In genomic region chr4:5710962-5711478, GRCh38 we compare ENCODE assay signal across 8 cellular contexts. TPM values are rescaled to one million over a fixed set of nuclear protein-coding genes. Genes with fewer than 3 reads are reported as not detected.
DNase-seq lines count a peak whose midpoint lies in the region; ATAC-seq and TF ChIP-seq lines count a peak whose summit lies in the region.

TSS of gene EVC (plus strand) at chr4:5711201. CDS start at chr4:5711381, 180 bp downstream.

- TF ChIP-seq EP300 in upper lobe of left lung (IDR thresholded peaks at IDR 0.05): no peak

- H3K9me3 ChIP-seq in muscle layer of duodenum (ENCODE audit: control insufficient read depth in 1 of 2, low read length in 2 of 2) (peaks cover 5 to 6% of the 10 kb centered on the region in 2 donors), upper lobe of left lung (peaks cover 0 to 3% (median 0%) of the 10 kb centered on the region in 4 donors)

- H3K27ac ChIP-seq in muscle layer of duodenum (ENCODE audit: low read length) (peak within 1 kb of the TSS; percentile 42), upper lobe of left lung (peak within 1 kb of the TSS; percentile 42 to 71 (median 58))

- no peak within 1 kb of the TSS for H3K27ac Mint-ChIP-seq in activated CD8-positive, alpha-beta T cell treated with anti-CD3 and anti-CD28 coated beads, Interleukin-2, amount 10 ng/mL, durations not matched to agents 7 days and 5 days

- WGBS in upper lobe of left lung, 2 donors: 1 to 3% methylated on average over 24 to 48 of the region's 48 CpGs

- POLR2A ChIA-PET in activated CD8-positive, alpha-beta T cell treated with anti-CD3 and anti-CD28 coated beads, Interleukin-2, amount 10 ng/mL, durations not matched to agents 7 days and 5 days (lab: Charles Lee): no interaction called here

- H3K9me3 Mint-ChIP-seq in activated CD8-positive, alpha-beta T cell treated with anti-CD3 and anti-CD28 coated beads, Interleukin-2, amount 10 ng/mL, durations not matched to agents 7 days and 5 days (ENCODE audit: insufficient read depth): peaks cover 5% of the 10 kb centered on the region

- H3K27me3 ChIP-seq in muscle layer of duodenum (ENCODE audit: low read depth, low read length) (no peaks in the 10 kb centered on the region), upper lobe of left lung (peaks cover 0 to 5% (median 1%) of the 10 kb centered on the region in 4 donors)

- H3K4me1 Mint-ChIP-seq in activated CD8-positive, alpha-beta T cell treated with anti-CD3 and anti-CD28 coated beads, Interleukin-2, amount 10 ng/mL, durations not matched to agents 7 days and 5 days (ENCODE audit: low read depth): peaks cover 6% of the 10 kb centered on the region

- H3K4me1 ChIP-seq in muscle layer of duodenum (ENCODE audit: control insufficient read depth in 1 of 2, insufficient read depth in 2 of 2, low read length in 2 of 2) (peaks cover 3 to 46% of the 10 kb centered on the region in 2 donors), upper lobe of left lung (peaks cover 3 to 18% (median 14%) of the 10 kb centered on the region in 4 donors)

- DNase-seq in NCI-H146 (lab: John Stamatoyannopoulos, UW): peak; percentile 51
- DNase-seq in NCI-H146 treated with DMSO at 0.1 percent for 48 hours (lab: John Stamatoyannopoulos, UW; ENCODE audit: unreplicated experiment): no peak
- no peak for DNase-seq in LNCaP clone FGC (ENCODE audit: low read depth)
- no peak for DNase-seq in activated CD8-positive, alpha-beta T cell treated with anti-CD3 and anti-CD28 coated beads, Interleukin-2, amount 10 ng/mL, durations not matched to agents 7 days and 5 days
- peak; percentile 77 for DNase-seq in fibroblast of peridontal ligament (ENCODE audit: extremely low read depth)
- DNase-seq in upper lobe of left lung: peak; percentile 69 to 90

- TF ChIP-seq CTCF in LNCaP clone FGC (IDR thresholded peaks at IDR 0.05; ENCODE audit: control insufficient read depth, extremely low read depth, insufficient read depth): no peak
- TF ChIP-seq CTCF in upper lobe of left lung (IDR thresholded peaks at IDR 0.05): peak in 1 of 6 experiments; percentile 10

- peak within 1 kb of the TSS; percentile 47 for H3K4me3 Mint-ChIP-seq in activated CD8-positive, alpha-beta T cell treated with anti-CD3 and anti-CD28 coated beads, Interleukin-2, amount 10 ng/mL, durations not matched to agents 7 days and 5 days

- peak within 1 kb of the TSS; percentile 60 for H3K4me3 ChIP-seq in LNCaP clone FGC (ENCODE audit: low read depth, low read length)
- peak within 1 kb of the TSS; percentile 64 to 74 for H3K4me3 ChIP-seq in muscle layer of duodenum (ENCODE audit: low read depth in 1 of 2, low read length in 2 of 2)
- H3K4me3 ChIP-seq in upper lobe of left lung: peak within 1 kb of the TSS; percentile 28 to 59 (median 55)

- TF ChIP-seq POLR2A in upper lobe of left lung (IDR thresholded peaks at IDR 0.05): peak in 1 of 4 donors; percentile 53

- H3K36me3 Mint-ChIP-seq in activated CD8-positive, alpha-beta T cell treated with anti-CD3 and anti-CD28 coated beads, Interleukin-2, amount 10 ng/mL, durations not matched to agents 7 days and 5 days (ENCODE audit: low read depth): peaks cover 3% of the 10 kb centered on the region

- peak; percentile 69 for ATAC-seq in activated CD8-positive, alpha-beta T cell treated with anti-CD3 and anti-CD28 coated beads, Interleukin-2, amount 10 ng/mL, durations not matched to agents 7 days and 5 days
- ATAC-seq in upper lobe of left lung (ENCODE audit: low FRiP score in 2 of 2) (peak; percentile 80 to 86), GM19467 (IDR thresholded peaks at IDR 0.05; ENCODE audit: unreplicated experiment) (no peak)

- H3K36me3 ChIP-seq in muscle layer of duodenum (ENCODE audit: control insufficient read depth in 1 of 2, insufficient read depth in 2 of 2, low read length in 2 of 2): no peaks in the 10 kb centered on the region
- H3K36me3 ChIP-seq in upper lobe of left lung: no peaks in the 10 kb centered on the region

- peaks cover 40% of the 10 kb centered on the region for H3K27me3 Mint-ChIP-seq in activated CD8-positive, alpha-beta T cell treated with anti-CD3 and anti-CD28 coated beads, Interleukin-2, amount 10 ng/mL, durations not matched to agents 7 days and 5 days (ENCODE audit: low read depth)

- CTCF ChIA-PET in activated CD8-positive, alpha-beta T cell treated with anti-CD3 and anti-CD28 coated beads, Interleukin-2, amount 10 ng/mL, durations not matched to agents 7 days and 5 days (lab: Charles Lee): no interaction called here

RNA-seq across cellular contexts. Expression of gene EVC, which starts in this region (rescaled TPM):
- 1 to 10 TPM; 1.7 to 1.9 TPM for total RNA-seq in activated CD8-positive, alpha-beta T cell treated with anti-CD3 and anti-CD28 coated beads, Interleukin-2, amount 10 ng/mL, durations not matched to agents 7 days and 5 days
- 10 to 100 TPM; 25.6 to 65.1 (median 36.2) TPM for total RNA-seq in upper lobe of left lung

Comparison
In these comparisons a context has a peak if more than half of its experiments do, and no peak if none do; other contexts are left out.
1. RNA of gene EVC (total RNA-seq): 25.6 to 65.1 TPM in upper lobe of left lung; 1.7 to 1.9 TPM in activated CD8-positive, alpha-beta T cell treated with anti-CD3 and anti-CD28 coated beads, Interleukin-2, amount 10 ng/mL, durations not matched to agents 7 days and 5 days; every median in the first group is over 4 times any median in the second.
2. DNase-seq: peak in NCI-H146 (single experiment), fibroblast of peridontal ligament (single experiment) and upper lobe of left lung (2 of 2); none in NCI-H146 treated with DMSO at 0.1 percent for 48 hours (single experiment), LNCaP clone FGC (single experiment) and activated CD8-positive, alpha-beta T cell treated with anti-CD3 and anti-CD28 coated beads, Interleukin-2, amount 10 ng/mL, durations not matched to agents 7 days and 5 days (single experiment).
3. Peak in every context shown above with its lines, with median percentiles within 50 percentile points of each other: H3K4me3 ChIP-seq.